Comparison of ENCODE assay signal across 20 cellular contexts in genomic region chr2:101135412-101136296, GRCh38. TPM values are rescaled to one million over a fixed set of nuclear protein-coding genes. Genes with fewer than 3 reads are reported as not detected.
DNase-seq lines count a peak whose midpoint lies in the region; ATAC-seq and TF ChIP-seq lines count a peak whose summit lies in the region.
"Had no signal": no experiment of that assay in that cellular context is flagged by ENCODE, and none has a peak within 500 bp of the region (broad histone marks: within the 10 kb centered on the region; RNA-seq: fewer than 3 reads in every experiment).

No MANE protein-coding gene starts in this region.

- intact Hi-C loops in PC-3 (cut with micrococcal nuclease) (no loop called here), psoas muscle (cut with DNase I) (no loop called here)

- BruUV-seq in PC-3 (replicated peaks; lab: Mats Ljungman, UMichigan) = no TSS peak

- peak overlapping the region; percentile 30; the same call in 1 of the 2 replicates for H3K4me2 ChIP-seq in PC-3 (ENCODE audit: low read length)

- TF ChIP-seq CTCF in PC-3 (conservative IDR thresholded peaks at IDR 0.05; ENCODE audit: low read depth, low read length) (no peak), foreskin keratinocyte (conservative IDR thresholded peaks at IDR 0.05) (no peak), psoas muscle (IDR thresholded peaks at IDR 0.05) (no peak)

- DNase-seq in NCI-H748 (lab: John Stamatoyannopoulos, UW; ENCODE audit: unreplicated experiment) (peak; percentile 4), NCI-H748 treated with DMSO at 0.1 percent for 48 hours (lab: John Stamatoyannopoulos, UW) (no peak), PC-3 (peak; percentile 61), foreskin keratinocyte (no peak), psoas muscle (no peak), KG1 (lab: John Stamatoyannopoulos, UW) (no peak), NCI-H524 treated with DMSO at 0.1 percent for 48 hours (lab: John Stamatoyannopoulos, UW) (no peak), NCI-H1436 (lab: John Stamatoyannopoulos, UW) (no peak)
- DNase-seq: ACHN; activated CD8-positive, alpha-beta memory T cell treated with anti-CD3 and anti-CD28 coated beads, Interleukin-2, amount 50 U/mL, for 48 hours; activated gamma-delta T cell treated with Interleukin-2 at 50 U/mL for 16 hours; heart left ventricle; naive B cell; NCI-H1694 treated with DMSO at 0.1 percent for 48 hours; NCI-H524; occipital lobe; SIG-M5; stimulated activated CD4-positive, alpha-beta T cell treated with anti-CD3 and anti-CD28 coated beads, Interleukin-15, amount 100 ng/mL, for 24 hours had no signal

- H3K36me3 ChIP-seq in PC-3 (ENCODE audit: low read depth, low read length) (no peaks in the 10 kb centered on the region), psoas muscle (ENCODE audit: insufficient read depth in 1 of 2, low read depth in 1 of 2) (no peaks in the 10 kb centered on the region)
- H3K36me3 ChIP-seq: heart left ventricle, suprapubic skin had no signal

- ATAC-seq in PC-3 (peak; percentile 61), foreskin keratinocyte (peak; percentile 14), psoas muscle (peak; percentile 42 to 64 (median 52))

- H3F3A ChIP-seq in PC-3 (ENCODE audit: low read length, unreplicated experiment) = no peaks in the 10 kb centered on the region

- H3K79me2 ChIP-seq in PC-3 (ENCODE audit: low read length) = peaks cover 100% of the 10 kb centered on the region

- H3K9ac ChIP-seq in PC-3 (ENCODE audit: low read length) = no peak overlapping the region
- H3K9ac ChIP-seq: BLaER1 treated with 17β-estradiol and CSF1 and Interleukin-3, amounts not matched to agents 10 nM and 100 nM had no signal

- H3K27me3 ChIP-seq in PC-3 (ENCODE audit: low read length) (no peaks in the 10 kb centered on the region), foreskin keratinocyte (no peaks in the 10 kb centered on the region), psoas muscle (ENCODE audit: insufficient read depth in 3 of 3, low read length in 2 of 3) (peaks cover 0 to 4% (median 0%) of the 10 kb centered on the region in 3 donors)
- H3K27me3 ChIP-seq: BLaER1 treated with 17β-estradiol and CSF1 and Interleukin-3, amounts not matched to agents 10 nM and 100 nM; heart left ventricle; suprapubic skin had no signal

- POLR2A ChIA-PET in PC-3 (lab: Charles Lee; ENCODE audit: unreplicated experiment) = interaction anchor here (0.6 to 0.9 kb wide), 2 partner anchors 25 to 99 kb away, joined by 3 to 6 read pairs; no protein-coding TSS in a partner anchor

- WGBS in psoas muscle, 3 donors = 72 to 79% (median 74%) methylated on average over 9 of the region's 9 CpGs

- H2AFZ ChIP-seq in PC-3 (ENCODE audit: low read length) = no peak overlapping the region

- H3K27ac ChIP-seq in PC-3 (ENCODE audit: low read length) (no peak overlapping the region), foreskin keratinocyte (no peak overlapping the region), psoas muscle (peak overlapping the region; percentile 28)
- H3K27ac ChIP-seq: BLaER1 treated with 17β-estradiol and CSF1 and Interleukin-3, amounts not matched to agents 10 nM and 100 nM; suprapubic skin had no signal

- no peaks in the 10 kb centered on the region for H3K9me3 ChIP-seq in PC-3 (ENCODE audit: low read length)
- H3K9me3 ChIP-seq in psoas muscle = no peaks in the 10 kb centered on the region
- H3K9me3 ChIP-seq: heart left ventricle, suprapubic skin had no signal

- H3K4me3 ChIP-seq in PC-3 (ENCODE audit: low read length) (no peak overlapping the region), psoas muscle (no peak overlapping the region)
- H3K4me3 ChIP-seq: BLaER1 treated with 17β-estradiol and CSF1 and Interleukin-3, amounts not matched to agents 10 nM and 100 nM; heart left ventricle; suprapubic skin had no signal

- H3K4me1 ChIP-seq in PC-3 (ENCODE audit: insufficient read depth, low read length) (peaks cover 20% of the 10 kb centered on the region), foreskin keratinocyte (no peaks in the 10 kb centered on the region), psoas muscle (peaks cover 35% of the 10 kb centered on the region)

- H3K9me2 ChIP-seq in PC-3 (replicated peaks; ENCODE audit: low read length) = no peaks in the 10 kb centered on the region

- CTCF ChIA-PET in PC-3 (lab: Charles Lee) = no interaction called here

- H4K20me1 ChIP-seq in PC-3 (ENCODE audit: low read length) = peaks cover 60% of the 10 kb centered on the region

RNA-seq across cellular contexts. Expression of gene TBC1D8, which starts 15.5 kb away (rescaled TPM):
- total RNA-seq in PC-3 (2014; rRNA removed) (39.7 and 41.7 TPM in 2 replicates), foreskin keratinocyte (7.4 and 8.3 TPM in 2 replicates), psoas muscle (100 to 1,000 TPM in 1 of 4 donors, 10 to 100 TPM in 2, 1 to 10 TPM in 1; 8.7 to 163 (median 57.0) TPM)
- polyA plus RNA-seq in foreskin keratinocyte (2.3 and 3.0 TPM in 2 replicates), psoas muscle (10 to 100 TPM; 11.3 to 64.5 (median 50.4) TPM)

Comparison
In these comparisons a context has a peak if more than half of its experiments do, and no peak if none do; other contexts are left out.
1. DNase-seq: peak in NCI-H748 (single experiment) and PC-3 (single experiment); none in NCI-H748 treated with DMSO at 0.1 percent for 48 hours (single experiment), foreskin keratinocyte (0 of 2), psoas muscle (0 of 2), KG1 (single experiment), NCI-H524 treated with DMSO at 0.1 percent for 48 hours (single experiment) and NCI-H1436 (single experiment).
2. Peak in every context shown above with its lines, with median percentiles within 50 percentile points of each other: ATAC-seq.